Comparison of ENCODE assay signal across 6 cellular contexts in the genomic region with DNA sequence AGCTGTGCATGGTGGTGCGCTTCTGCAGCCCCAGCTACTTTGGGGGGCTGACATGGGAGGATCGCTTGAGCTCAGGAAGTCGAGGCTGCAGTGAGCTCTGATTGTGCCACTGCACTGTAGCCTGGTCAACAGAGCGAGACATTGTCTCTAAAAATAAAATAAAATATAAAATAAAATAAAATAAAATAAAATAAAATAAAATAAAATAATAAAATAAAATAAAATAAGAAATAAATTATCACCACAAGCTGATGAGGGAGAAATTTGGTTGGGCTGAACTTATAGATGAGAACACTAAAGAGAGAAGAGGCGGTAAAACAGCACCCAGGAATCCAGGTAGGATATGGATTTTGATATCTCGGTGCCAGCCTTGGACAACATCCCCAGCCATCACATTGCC.
"Had no signal": no experiment of that assay in that cellular context is flagged by ENCODE, and none has a peak within 500 bp of the region (broad histone marks: within the 10 kb centered on the region; RNA-seq: fewer than 3 reads in every experiment).

No MANE protein-coding gene starts in this region.

- H3K4me1 Mint-ChIP-seq: IgD-negative memory B cell had no signal

- H3K27ac ChIP-seq: HL-60 had no signal

- DNase-seq: IMR-90, KBM-7 had no signal

- H3K4me3 Mint-ChIP-seq: IgD-negative memory B cell had no signal

- H3K4me3 ChIP-seq: K562 had no signal

- H3K36me3 Mint-ChIP-seq: IgD-negative memory B cell had no signal

- ATAC-seq: HepG2, K562 had no signal

- H3K27ac Mint-ChIP-seq: IgD-negative memory B cell had no signal
